22 cellular contexts compared by ENCODE assay signal in the genomic region with DNA sequence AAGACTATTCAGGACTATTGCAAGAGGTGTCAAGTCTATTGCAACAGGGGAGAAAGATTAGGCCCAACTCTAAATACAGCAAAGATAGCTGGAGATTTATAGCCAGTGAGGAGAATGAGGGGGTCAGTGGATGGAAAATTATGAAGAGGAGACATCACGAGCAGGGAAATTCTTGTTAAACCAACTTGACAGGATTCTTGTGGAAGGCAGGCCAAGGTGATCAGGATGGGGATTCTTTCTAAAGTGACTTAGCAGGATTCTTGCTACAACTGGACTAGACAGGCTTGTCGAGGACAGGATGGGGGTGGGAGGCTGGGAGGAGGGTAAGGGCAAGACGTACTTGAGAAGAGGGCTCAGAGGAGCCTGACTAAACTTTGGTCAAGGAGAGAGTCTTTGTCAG.
"Had no signal": no experiment of that assay in that cellular context is flagged by ENCODE, and none has a peak within 500 bp of the region (broad histone marks: within the 10 kb centered on the region; RNA-seq: fewer than 3 reads in every experiment).

No MANE protein-coding gene starts in this region.

- H3K27me3 Mint-ChIP-seq: activated CD4-positive, alpha-beta memory T cell treated with anti-CD3 and anti-CD28 coated beads, Interleukin-2, amount 10 ng/mL, durations not matched to agents 7 days and 5 days; activated CD4-positive, alpha-beta T cell treated with anti-CD3 and anti-CD28 coated beads for 36 hours; activated naive CD8-positive, alpha-beta T cell; activated T-helper 17 cell treated with anti-CD3 and anti-CD28 coated beads, Interleukin-2, amount 50 U/mL, for 72 hours; T-helper 17 cell had no signal

- DNase-seq: activated CD4-positive, alpha-beta memory T cell treated with anti-CD3 and anti-CD28 coated beads, Interleukin-2, amount 10 ng/mL, durations not matched to agents 7 days and 5 days; activated CD4-positive, alpha-beta T cell treated with anti-CD3 and anti-CD28 coated beads for 36 hours; activated CD4-positive, alpha-beta T cell treated with anti-CD3 and anti-CD28 coated beads, Interleukin-2, amount 50 U/mL, for 1 hour; activated gamma-delta T cell; activated naive CD4-positive, alpha-beta T cell treated with anti-CD3 and anti-CD28 coated beads for 36 hours; activated T-cell treated with anti-CD3 and anti-CD28 coated beads for 4 hours; activated T-cell treated with anti-CD3 and anti-CD28 coated beads, Interleukin-2, amount 50 U/mL, for 48 hours; MG63; MV-4-11; NCI-H1105; NCI-H1436; NCI-H1694 treated with DMSO at 0.1 percent for 48 hours; NCI-H2029 treated with DMSO at 0.1 percent for 48 hours; NCI-H510A treated with DMSO at 0.1 percent for 48 hours; NCI-H69; SIG-M5; T-helper 17 cell; T1000 had no signal

- H3K4me3 Mint-ChIP-seq: activated CD4-positive, alpha-beta memory T cell treated with anti-CD3 and anti-CD28 coated beads, Interleukin-2, amount 10 ng/mL, durations not matched to agents 7 days and 5 days; activated CD4-positive, alpha-beta T cell treated with anti-CD3 and anti-CD28 coated beads for 36 hours; activated naive CD4-positive, alpha-beta T cell treated with anti-CD3 and anti-CD28 coated beads for 36 hours; activated naive CD8-positive, alpha-beta T cell; activated T-helper 17 cell treated with anti-CD3 and anti-CD28 coated beads, Interleukin-2, amount 50 U/mL, for 72 hours; T-helper 17 cell had no signal

- H3K36me3 Mint-ChIP-seq: activated naive CD8-positive, alpha-beta T cell had no signal

- H3K4me2 ChIP-seq: KMS-11 had no signal

- H3K4me3 ChIP-seq: MG63 had no signal

- H3K4me1 Mint-ChIP-seq: activated CD4-positive, alpha-beta memory T cell treated with anti-CD3 and anti-CD28 coated beads, Interleukin-2, amount 10 ng/mL, durations not matched to agents 7 days and 5 days; activated T-helper 17 cell treated with anti-CD3 and anti-CD28 coated beads, Interleukin-2, amount 50 U/mL, for 72 hours; T-helper 17 cell had no signal

- H3K27me3 ChIP-seq: MG63 had no signal

- H3K9ac ChIP-seq: KMS-11 had no signal

- ATAC-seq: activated CD4-positive, alpha-beta T cell treated with anti-CD3 and anti-CD28 coated beads for 36 hours; activated T-helper 17 cell treated with anti-CD3 and anti-CD28 coated beads, Interleukin-2, amount 50 U/mL, for 72 hours; T-helper 17 cell had no signal

- H3K9me3 Mint-ChIP-seq: activated CD4-positive, alpha-beta memory T cell treated with anti-CD3 and anti-CD28 coated beads, Interleukin-2, amount 10 ng/mL, durations not matched to agents 7 days and 5 days; activated naive CD4-positive, alpha-beta T cell treated with anti-CD3 and anti-CD28 coated beads for 36 hours; activated T-helper 17 cell treated with anti-CD3 and anti-CD28 coated beads, Interleukin-2, amount 50 U/mL, for 72 hours had no signal

- H3K27ac Mint-ChIP-seq: activated CD4-positive, alpha-beta memory T cell treated with anti-CD3 and anti-CD28 coated beads, Interleukin-2, amount 10 ng/mL, durations not matched to agents 7 days and 5 days; activated CD4-positive, alpha-beta T cell treated with anti-CD3 and anti-CD28 coated beads for 36 hours; activated naive CD4-positive, alpha-beta T cell treated with anti-CD3 and anti-CD28 coated beads for 36 hours; activated naive CD8-positive, alpha-beta T cell; activated T-helper 17 cell treated with anti-CD3 and anti-CD28 coated beads, Interleukin-2, amount 50 U/mL, for 72 hours; T-helper 17 cell had no signal

- H3K27ac ChIP-seq: KMS-11, VCaP had no signal

- H3K9me3 ChIP-seq: MG63 had no signal
